In the genomic region with DNA sequence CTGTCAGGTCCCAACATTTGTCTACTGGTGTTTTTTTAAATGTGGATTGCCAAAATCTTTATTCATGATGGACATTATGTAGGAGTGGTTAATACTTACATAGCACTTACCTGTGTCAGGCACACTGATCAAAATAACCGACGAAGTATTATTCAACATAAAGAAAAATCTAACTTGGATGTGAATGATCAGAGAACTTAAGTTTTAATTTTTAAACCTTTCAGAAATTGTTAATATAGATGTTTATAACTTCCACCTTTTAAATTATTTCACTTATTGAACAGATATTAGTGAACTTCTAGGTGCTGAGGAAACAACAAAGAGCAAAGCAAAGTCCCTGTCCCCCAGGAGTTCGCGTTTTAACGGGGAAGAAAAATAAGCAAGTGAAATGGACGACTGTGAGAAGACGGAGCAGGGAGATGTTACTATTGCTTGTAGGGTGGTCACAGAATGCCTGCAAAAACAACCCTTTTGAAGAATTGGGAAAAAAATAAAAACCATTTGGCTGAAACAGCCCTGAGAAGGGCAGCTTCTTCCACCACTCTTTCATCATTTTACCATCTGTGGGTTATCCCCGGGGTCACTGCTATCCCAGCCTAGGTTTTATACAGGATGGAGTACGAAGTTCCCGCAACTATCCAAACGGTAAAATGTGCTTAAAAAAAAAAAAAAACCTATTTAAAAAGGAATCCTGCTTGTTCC, we compare ENCODE assay signal across 8 cellular contexts. TPM values are rescaled to one million over a fixed set of nuclear protein-coding genes. Genes with fewer than 3 reads are reported as not detected.
DNase-seq lines count a peak whose midpoint lies in the region; ATAC-seq and TF ChIP-seq lines count a peak whose summit lies in the region.

No MANE protein-coding gene starts in this region.

- H3K79me2 ChIP-seq in DOHH2 (ENCODE audit: control insufficient read depth, low read length), result no peaks in the 10 kb centered on the region

- TF ChIP-seq POLR2A in right lobe of liver (IDR thresholded peaks at IDR 0.05), result no peak

- H3K27ac ChIP-seq in DOHH2 (ENCODE audit: low read depth, low read length) (no peak overlapping the region), right lobe of liver (peak overlapping the region; percentile 4 to 58 (median 55)), urinary bladder (ENCODE audit: low read depth) (no peak overlapping the region)

- DNase-seq in right lobe of liver, result no peak
- DNase-seq in hepatic stellate cell (ENCODE audit: low spot score), result no peak

- peak overlapping the region; percentile 75 for H3K4me2 ChIP-seq in DOHH2 (ENCODE audit: low read length)

- H3K4me3 ChIP-seq in DOHH2 (ENCODE audit: low read length) (peak overlapping the region; percentile 87), right lobe of liver (peak overlapping the region; percentile 78 to 81 (median 79)), urinary bladder (ENCODE audit: low read depth, low read length) (peak overlapping the region; percentile 85)

- no peaks in the 10 kb centered on the region for H4K20me1 ChIP-seq in DOHH2 (ENCODE audit: control insufficient read depth, insufficient read depth, low read depth, low read length)

- peaks cover 36% of the 10 kb centered on the region for H3K4me1 Mint-ChIP-seq in brain

- H3K36me3 Mint-ChIP-seq in brain, result peaks cover 4% of the 10 kb centered on the region

- TF ChIP-seq CTCF in DOHH2 (IDR thresholded peaks at IDR 0.05; ENCODE audit: low read depth, low read length, poor library complexity, severe bottlenecking) (no peak), brain (conservative IDR thresholded peaks at IDR 0.05) (no peak), right lobe of liver (IDR thresholded peaks at IDR 0.05) (no peak)

- peak overlapping the region; percentile 91 to 98 (median 94) for H3K4me3 Mint-ChIP-seq in brain

- H3K9me3 ChIP-seq in DOHH2 (ENCODE audit: control insufficient read depth, insufficient read depth, low read length), result no peaks in the 10 kb centered on the region
- H3K9me3 ChIP-seq in right lobe of liver, result no peaks in the 10 kb centered on the region

- 14% methylated on average over 11 of the region's 11 CpGs for WGBS in right lobe of liver (ENCODE audit: insufficient coverage, low coverage, low lambda C conversion rate, missing lambda C conversion rate)
- WGBS in urinary bladder, result 18% methylated on average over 11 of the region's 11 CpGs

- peaks cover 17% of the 10 kb centered on the region for H3K4me1 ChIP-seq in DOHH2 (ENCODE audit: control insufficient read depth, low read length)
- peaks cover 0 to 8% (median 0%) of the 10 kb centered on the region in 4 donors for H3K4me1 ChIP-seq in right lobe of liver
- H3K4me1 ChIP-seq in urinary bladder (ENCODE audit: insufficient read depth), result no peaks in the 10 kb centered on the region

- H3K36me3 ChIP-seq in DOHH2 (ENCODE audit: control insufficient read depth, low read length) (peaks cover 17% of the 10 kb centered on the region), right lobe of liver (no peaks in the 10 kb centered on the region), urinary bladder (ENCODE audit: insufficient read depth) (no peaks in the 10 kb centered on the region)

- peak overlapping the region; percentile 28 to 94 (median 83) for H3K27ac Mint-ChIP-seq in brain

- H3F3A ChIP-seq in DOHH2 (ENCODE audit: control insufficient read depth, insufficient read depth), result peaks cover 8% of the 10 kb centered on the region

- no peaks in the 10 kb centered on the region for H3K9me2 ChIP-seq in DOHH2 (replicated peaks; ENCODE audit: control insufficient read depth, low read length)

- ATAC-seq in HG03354 (IDR thresholded peaks at IDR 0.05; ENCODE audit: poor library complexity, severe bottlenecking, unreplicated experiment), result peak; percentile 25
- peak; percentile 1 to 17 (median 9) for ATAC-seq in right lobe of liver
- ATAC-seq in HG03442 (IDR thresholded peaks at IDR 0.05; ENCODE audit: unreplicated experiment), result no peak
- no peak for ATAC-seq in HG03571 (IDR thresholded peaks at IDR 0.05; ENCODE audit: unreplicated experiment)

- H3K9me3 Mint-ChIP-seq in brain, result peaks cover 0 to 5% (median 2%) of the 10 kb centered on the region in 5 experiments

- H3K27me3 ChIP-seq in DOHH2 (ENCODE audit: control insufficient read depth, low read length) (no peaks in the 10 kb centered on the region), right lobe of liver (no peaks in the 10 kb centered on the region)

- peaks cover 3% of the 10 kb centered on the region for H3K27me3 Mint-ChIP-seq in brain

- intact Hi-C loops in right lobe of liver (cut with DNase I), result no loop called here

RNA-seq across cellular contexts. Expression of gene APH1B, which starts 0.9 kb away (rescaled TPM):
- 12.2 TPM for polyA plus RNA-seq in brain (ENCODE audit: insufficient read depth, low read depth, low replicate concordance)
- total RNA-seq in right lobe of liver, result 1 to 10 TPM; 2.2 to 7.4 (median 4.7) TPM
- total RNA-seq in urinary bladder, result 20.2 TPM
- 10.9 TPM for polyA plus RNA-seq in urinary bladder

Comparison
In these comparisons a context has a peak if more than half of its experiments do, and no peak if none do; other contexts are left out.
1. H3K27ac ChIP-seq: peak in right lobe of liver (3 of 3); none in DOHH2 (single experiment) and urinary bladder (single experiment).
2. ATAC-seq: peak in HG03354 (single experiment) and right lobe of liver (4 of 4); none in HG03442 (single experiment) and HG03571 (single experiment).
3. Peak in every context shown above with its lines, with median percentiles within 50 percentile points of each other: H3K4me3 ChIP-seq.